ENCODE assay signal across 9 cellular contexts in genomic region chr2:28252308-28252707, GRCh38.
DNase-seq lines count a peak whose midpoint lies in the region; ATAC-seq and TF ChIP-seq lines count a peak whose summit lies in the region.
"Had no signal": no experiment of that assay in that cellular context is flagged by ENCODE, and none has a peak within 500 bp of the region (broad histone marks: within the 10 kb centered on the region; RNA-seq: fewer than 3 reads in every experiment).

No MANE protein-coding gene starts in this region.

- H3K9me3 ChIP-seq in mucosa of descending colon = no peaks in the 10 kb centered on the region
- no peaks in the 10 kb centered on the region for H3K9me3 ChIP-seq in aorta (ENCODE audit: control insufficient read depth, low read length)

- no peaks in the 10 kb centered on the region for H3K36me3 ChIP-seq in mucosa of descending colon (ENCODE audit: low read depth)
- no peaks in the 10 kb centered on the region for H3K36me3 ChIP-seq in aorta (ENCODE audit: control insufficient read depth in 1 of 2, insufficient read depth in 2 of 2, low read length in 1 of 2)

- H3K27ac ChIP-seq in aorta (ENCODE audit: low read depth in 1 of 2, low read length in 2 of 2) = no peak overlapping the region

- H3K4me1 ChIP-seq in mucosa of descending colon (ENCODE audit: low read depth) = peaks cover 3% of the 10 kb centered on the region
- peaks cover 0 to 2% of the 10 kb centered on the region in 2 donors for H3K4me1 ChIP-seq in aorta (ENCODE audit: control insufficient read depth in 1 of 2, insufficient read depth in 2 of 2, low read length in 2 of 2)

- no peaks in the 10 kb centered on the region for H3K27me3 ChIP-seq in aorta (ENCODE audit: control insufficient read depth in 1 of 2, insufficient read depth in 2 of 2, low read length in 1 of 2)

- 93 to 98% methylated on average over 2 of the region's 2 CpGs for WGBS in aorta, 2 donors

- no peak for TF ChIP-seq CTCF in mucosa of descending colon (IDR thresholded peaks at IDR 0.05)

- H3K4me3 ChIP-seq in mucosa of descending colon (no peak overlapping the region), aorta (ENCODE audit: low read length in 2 of 2) (no peak overlapping the region)

- DNase-seq in mucosa of descending colon = peak in 1 of 3 donors; percentile 29
- no peak for DNase-seq in aorta
- no peak for DNase-seq in islet precursor cell
- DNase-seq in NCI-H2107 treated with DMSO at 0.1 percent for 48 hours (lab: John Stamatoyannopoulos, UW; ENCODE audit: unreplicated experiment) = no peak
- no peak for DNase-seq in dermis blood vessel endothelial cell
- DNase-seq: NCI-H2171 treated with DMSO at 0.1 percent for 48 hours had no signal

- intact Hi-C loops in mucosa of descending colon (cut with DNase I, micrococcal nuclease) (no loop called here), aorta (cut with DNase I) (no loop called here)

- ATAC-seq in GM18868 (IDR thresholded peaks at IDR 0.05; ENCODE audit: unreplicated experiment) (peak; percentile 84), GM21576 (IDR thresholded peaks at IDR 0.05; ENCODE audit: unreplicated experiment) (peak; percentile 83), HG03520 (IDR thresholded peaks at IDR 0.05; ENCODE audit: unreplicated experiment) (peak; percentile 69), mucosa of descending colon (peak; percentile 74), aorta (ENCODE audit: low FRiP score) (no peak)
